Comparison of ENCODE assay signal across 8 cellular contexts in genomic region chr18:36809590-36810381, GRCh38. TPM values are rescaled to one million over a fixed set of nuclear protein-coding genes. Genes with fewer than 3 reads are reported as not detected.
DNase-seq lines count a peak whose midpoint lies in the region; ATAC-seq and TF ChIP-seq lines count a peak whose summit lies in the region.

No MANE protein-coding gene starts in this region.

- H3K9me3 ChIP-seq in neural cell (ENCODE audit: low read length) = no peaks in the 10 kb centered on the region

- H3K36me3 Mint-ChIP-seq in activated CD8-positive, alpha-beta T cell treated with anti-CD3 and anti-CD28 coated beads for 36 hours (ENCODE audit: low read depth) = peaks cover 29% of the 10 kb centered on the region

- intact Hi-C loops in activated CD8-positive, alpha-beta T cell treated with anti-CD3 and anti-CD28 coated beads for 36 hours (cut with micrococcal nuclease) = loop anchor here (2.0 to 10.0 kb wide), 2 partner anchors 65 to 121 kb away; no protein-coding TSS in a partner anchor

- CTCF ChIA-PET in activated CD8-positive, alpha-beta T cell treated with anti-CD3 and anti-CD28 coated beads for 36 hours (lab: Charles Lee) = interaction anchor here (0.7 to 5.2 kb wide), 14 partner anchors 9 to 122 kb away, joined by 3 to 58 read pairs (median 6); partner anchors contain the start of genes KIAA1328 and TPGS2

- peaks cover 12% of the 10 kb centered on the region for H3K36me3 ChIP-seq in neural cell (ENCODE audit: insufficient read depth, low read length)

- POLR2A ChIA-PET in activated CD8-positive, alpha-beta T cell treated with anti-CD3 and anti-CD28 coated beads for 36 hours (lab: Charles Lee) = no interaction called here

- no peaks in the 10 kb centered on the region for H3F3A ChIP-seq in neural cell (ENCODE audit: insufficient read depth, low read length, poor library complexity, severe bottlenecking)

- peak; percentile 34 for DNase-seq in GF-D8 (lab: John Stamatoyannopoulos, UW)
- DNase-seq in HPDE6-E6E7 (ENCODE audit: extremely low spot score) = peak; percentile 66
- peak; percentile 48 for DNase-seq in NCI-H526 treated with DMSO at 0.1 percent for 48 hours (lab: John Stamatoyannopoulos, UW)
- DNase-seq in activated CD8-positive, alpha-beta T cell treated with anti-CD3 and anti-CD28 coated beads for 36 hours = peak; percentile 33
- DNase-seq in fibroblast of gingiva (ENCODE audit: low read depth) = peak; percentile 66
- DNase-seq in OCI-M2 (lab: John Stamatoyannopoulos, UW; ENCODE audit: unreplicated experiment) = no peak

- H3K9ac ChIP-seq in neural cell (ENCODE audit: low read length) = no peak overlapping the region

- H3K9me3 Mint-ChIP-seq in activated CD8-positive, alpha-beta T cell treated with anti-CD3 and anti-CD28 coated beads for 36 hours = no peaks in the 10 kb centered on the region

- H3K4me3 Mint-ChIP-seq in activated CD8-positive, alpha-beta T cell treated with anti-CD3 and anti-CD28 coated beads for 36 hours = no peak overlapping the region

- peaks cover 11% of the 10 kb centered on the region for H3K4me1 Mint-ChIP-seq in activated CD8-positive, alpha-beta T cell treated with anti-CD3 and anti-CD28 coated beads for 36 hours (ENCODE audit: low read depth)

- H2AFZ ChIP-seq in neural cell (ENCODE audit: low read depth, low read length) = no peak overlapping the region

- H3K27ac ChIP-seq in neural cell (ENCODE audit: low read length) = no peak overlapping the region

- no peaks in the 10 kb centered on the region for H3K27me3 ChIP-seq in neural cell (ENCODE audit: insufficient read depth, low read depth, low read length)

- H3K9me2 ChIP-seq in neural cell (ENCODE audit: insufficient read depth, low read length) = no peaks in the 10 kb centered on the region

- TF ChIP-seq EP300 in neural cell (conservative IDR thresholded peaks at IDR 0.05; ENCODE audit: poor library complexity, severe bottlenecking) = no peak

- no peaks in the 10 kb centered on the region for H4K20me1 ChIP-seq in neural cell (ENCODE audit: insufficient read depth)

- no peaks in the 10 kb centered on the region for H3K27me3 Mint-ChIP-seq in activated CD8-positive, alpha-beta T cell treated with anti-CD3 and anti-CD28 coated beads for 36 hours

- no peaks in the 10 kb centered on the region for H3K79me2 ChIP-seq in neural cell (replicated peaks; ENCODE audit: insufficient read depth, low read length)

- peak; percentile 71 for TF ChIP-seq RAD21 in neural cell (conservative IDR thresholded peaks at IDR 0.05)

- no peak overlapping the region for H3K4me2 ChIP-seq in neural cell (ENCODE audit: low read length)

- peak; percentile 82 for TF ChIP-seq CTCF in activated CD8-positive, alpha-beta T cell treated with anti-CD3 and anti-CD28 coated beads for 36 hours (IDR thresholded peaks at IDR 0.05)
- TF ChIP-seq CTCF in neural cell (IDR thresholded peaks at IDR 0.05; ENCODE audit: poor library complexity, severe bottlenecking) = peak; percentile 86

- peak; percentile 96 for ATAC-seq in GM21529 (IDR thresholded peaks at IDR 0.05; ENCODE audit: unreplicated experiment)
- peak; percentile 92 for ATAC-seq in activated CD8-positive, alpha-beta T cell treated with anti-CD3 and anti-CD28 coated beads for 36 hours

- H3K27ac Mint-ChIP-seq in activated CD8-positive, alpha-beta T cell treated with anti-CD3 and anti-CD28 coated beads for 36 hours = no peak overlapping the region

- no peak overlapping the region for H3K4me3 ChIP-seq in neural cell (ENCODE audit: low read length)

TF ChIP-seq in neural cell, 6 proteins besides CTCF, POLR2A, EP300 and RAD21:
- TF ChIP-seq EZH2 (IDR thresholded peaks at IDR 0.05; ENCODE audit: borderline replicate concordance, insufficient read depth, low read length, poor library complexity, severe bottlenecking) = no peak
- no peak for TF ChIP-seq POLR2AphosphoS5 (IDR thresholded peaks at IDR 0.05)
- no peak for TF ChIP-seq REST (IDR thresholded peaks at IDR 0.05; ENCODE audit: borderline replicate concordance)
- TF ChIP-seq MXI1 (conservative IDR thresholded peaks at IDR 0.05; ENCODE audit: poor library complexity, severe bottlenecking) = no peak
- no peak for TF ChIP-seq TAF1 (IDR thresholded peaks at IDR 0.05; ENCODE audit: low read depth)
- TF ChIP-seq SMC3 (conservative IDR thresholded peaks at IDR 0.05; ENCODE audit: poor library complexity) = peak; percentile 70

RNA-seq across cellular contexts. Expression of gene TPGS2, which starts 19.0 kb away (rescaled TPM):
- total RNA-seq in activated CD8-positive, alpha-beta T cell treated with anti-CD3 and anti-CD28 coated beads for 36 hours = 10 to 100 TPM; 77.0 to 83.1 TPM
- 217 and 223 TPM in 2 replicates for polyA plus RNA-seq in neural cell
- polyA minus RNA-seq in neural cell = 148 and 178 TPM in 2 replicates

RNA-seq across cellular contexts. Expression of gene KIAA1328, which starts 19.1 kb away (rescaled TPM):
- 1 to 10 TPM; 5.9 to 6.1 TPM for total RNA-seq in activated CD8-positive, alpha-beta T cell treated with anti-CD3 and anti-CD28 coated beads for 36 hours
- 6.4 and 8.5 TPM in 2 replicates for polyA plus RNA-seq in neural cell
- polyA minus RNA-seq in neural cell = 29.5 and 34.6 TPM in 2 replicates
